In the genomic region with DNA sequence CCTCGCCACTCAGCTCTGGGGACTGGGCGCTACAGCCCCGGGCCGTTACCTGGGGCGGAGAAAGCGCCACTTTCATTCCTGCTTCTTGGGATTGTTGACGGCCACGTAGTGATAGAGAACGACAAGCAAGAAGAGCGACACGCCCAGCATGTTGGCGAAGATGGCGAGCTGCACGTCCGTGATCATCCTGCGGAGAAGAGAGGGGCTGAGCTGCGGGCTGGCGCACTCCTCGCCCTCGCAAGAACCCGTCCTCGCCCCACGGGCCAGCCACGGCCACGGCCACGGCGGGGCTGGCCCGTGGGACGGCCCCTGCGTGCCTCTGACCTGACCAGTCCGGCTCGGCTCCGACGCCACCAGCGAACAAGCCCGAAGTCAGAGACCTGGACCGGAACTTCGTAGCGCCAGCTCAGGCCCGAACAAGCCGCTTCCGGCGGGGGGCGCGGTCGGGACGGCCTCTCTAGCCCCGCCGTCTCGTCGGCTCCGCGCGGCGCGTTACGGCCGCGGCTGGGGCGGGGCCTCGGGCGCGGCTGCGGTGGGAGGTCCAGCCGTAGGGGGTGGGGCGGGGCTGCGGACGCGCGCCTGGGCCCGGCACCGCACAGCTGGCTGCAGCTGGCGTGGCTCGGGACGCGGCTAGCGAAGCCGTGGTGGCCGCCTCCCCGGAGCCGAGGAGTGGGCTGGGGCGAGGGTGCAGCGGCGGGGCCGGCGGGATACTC, we compare ENCODE assay signal across 1 cellular context.
TF ChIP-seq lines count a peak whose summit lies in the region.

TSS of gene OST4 (minus strand) at position 378 of the 713 bp plus-strand sequence.

TF ChIP-seq in K562, 482 proteins besides CTCF, POLR2A, EP300 and RAD21 (continued from another document and continues in another):
- TF ChIP-seq, protein P1, sequence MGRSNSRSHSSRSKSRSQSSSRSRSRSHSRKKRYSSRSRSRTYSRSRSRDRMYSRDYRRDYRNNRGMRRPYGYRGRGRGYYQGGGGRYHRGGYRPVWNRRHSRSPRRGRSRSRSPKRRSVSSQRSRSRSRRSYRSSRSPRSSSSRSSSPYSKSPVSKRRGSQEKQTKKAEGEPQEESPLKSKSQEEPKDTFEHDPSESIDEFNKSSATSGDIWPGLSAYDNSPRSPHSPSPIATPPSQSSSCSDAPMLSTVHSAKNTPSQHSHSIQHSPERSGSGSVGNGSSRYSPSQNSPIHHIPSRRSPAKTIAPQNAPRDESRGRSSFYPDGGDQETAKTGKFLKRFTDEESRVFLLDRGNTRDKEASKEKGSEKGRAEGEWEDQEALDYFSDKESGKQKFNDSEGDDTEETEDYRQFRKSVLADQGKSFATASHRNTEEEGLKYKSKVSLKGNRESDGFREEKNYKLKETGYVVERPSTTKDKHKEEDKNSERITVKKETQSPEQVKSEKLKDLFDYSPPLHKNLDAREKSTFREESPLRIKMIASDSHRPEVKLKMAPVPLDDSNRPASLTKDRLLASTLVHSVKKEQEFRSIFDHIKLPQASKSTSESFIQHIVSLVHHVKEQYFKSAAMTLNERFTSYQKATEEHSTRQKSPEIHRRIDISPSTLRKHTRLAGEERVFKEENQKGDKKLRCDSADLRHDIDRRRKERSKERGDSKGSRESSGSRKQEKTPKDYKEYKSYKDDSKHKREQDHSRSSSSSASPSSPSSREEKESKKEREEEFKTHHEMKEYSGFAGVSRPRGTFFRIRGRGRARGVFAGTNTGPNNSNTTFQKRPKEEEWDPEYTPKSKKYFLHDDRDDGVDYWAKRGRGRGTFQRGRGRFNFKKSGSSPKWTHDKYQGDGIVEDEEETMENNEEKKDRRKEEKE (IDR thresholded peaks at IDR 0.05; ENCODE audit: borderline replicate concordance in 1 of 2, control insufficient read depth in 1 of 2, low read depth in 2 of 2, low read length in 1 of 2): no peak; a peak in 1 of 4 replicates
- TF ChIP-seq KAT7 (CRISPR knock-in tag; IDR thresholded peaks at IDR 0.05; ENCODE audit: borderline replicate concordance) (no peak; the same call in 1 of the 2 replicates), SMARCB1 (IDR thresholded peaks at IDR 0.05; ENCODE audit: insufficient read length, low read depth) (no peak), DEAF1 (CRISPR knock-in tag; IDR thresholded peaks at IDR 0.05) (peak; percentile 54), CBFA2T2 (conservative IDR thresholded peaks at IDR 0.05) (no peak), HDAC8 (tag; IDR thresholded peaks at IDR 0.05) (no peak), ATF4 (CRISPR knock-in tag; IDR thresholded peaks at IDR 0.05) (no peak), MTA3 (IDR thresholded peaks at IDR 0.05; ENCODE audit: borderline replicate concordance) (peak; percentile 67), MECOM (CRISPR knock-in tag; IDR thresholded peaks at IDR 0.05) (no peak), ELF4 (CRISPR knock-in tag; IDR thresholded peaks at IDR 0.05) (no peak), HMG20B (CRISPR knock-in tag; IDR thresholded peaks at IDR 0.05) (no peak), ZBTB2 (IDR thresholded peaks at IDR 0.05) (no peak), TAF7 (tag; IDR thresholded peaks at IDR 0.05) (no peak), SREBF2 (CRISPR knock-in tag; IDR thresholded peaks at IDR 0.05) (no peak), FOXK1 (CRISPR knock-in tag; IDR thresholded peaks at IDR 0.05; ENCODE audit: borderline replicate concordance) (peak; percentile 50; the same call in 1 of the 2 replicates), ZBTB49 (CRISPR knock-in tag; IDR thresholded peaks at IDR 0.05; ENCODE audit: borderline replicate concordance) (no peak), GTF2F1 (IDR thresholded peaks at IDR 0.05; ENCODE audit: low read depth, low read length) (no peak), NCOA1 (IDR thresholded peaks at IDR 0.05; ENCODE audit: low read depth) (no peak), CCNT2 (IDR thresholded peaks at IDR 0.05; ENCODE audit: borderline replicate concordance, extremely low read depth, insufficient read length, low read depth, low read length) (no peak), XRCC3 (IDR thresholded peaks at IDR 0.05) (no peak), RCOR1 (IDR thresholded peaks at IDR 0.05; ENCODE audit: borderline replicate concordance in 1 of 2, low read depth in 2 of 2, low read length in 2 of 2) (peak in 1 of 2 experiments; percentile 45; a peak in 1 of 4 replicates), HIVEP1 (CRISPR knock-in tag; IDR thresholded peaks at IDR 0.05) (no peak), MAZ (CRISPR knock-in tag; conservative IDR thresholded peaks at IDR 0.05 in 1 of 2, IDR thresholded peaks at IDR 0.05 in 1 of 2) (peak; percentile 67 to 69; a peak in 3 of 4 replicates), ETV6 (IDR thresholded peaks at IDR 0.05; ENCODE audit: borderline replicate concordance in 1 of 2, low read depth in 2 of 2, low read length in 1 of 2) (no peak), ETV6 (CRISPR knock-in tag; IDR thresholded peaks at IDR 0.05; ENCODE audit: borderline replicate concordance) (no peak), MAFK (IDR thresholded peaks at IDR 0.05; ENCODE audit: low read length) (no peak), CEBPB (tag; IDR thresholded peaks at IDR 0.05) (no peak), SLC30A9 (CRISPR knock-in tag; IDR thresholded peaks at IDR 0.05) (no peak), JUN (IDR thresholded peaks at IDR 0.05; ENCODE audit: borderline replicate concordance, low read depth, low read length) (peak; percentile 28; the same call in 1 of the 2 replicates), JUN (CRISPR knock-in tag; IDR thresholded peaks at IDR 0.05; ENCODE audit: borderline replicate concordance) (no peak), ZC3H11A (IDR thresholded peaks at IDR 0.05; ENCODE audit: low read depth, low read length) (no peak), PHF8 (IDR thresholded peaks at IDR 0.05; ENCODE audit: borderline replicate concordance, low read length) (peak; percentile 97; the same call in 1 of the 2 replicates)
- TF ChIP-seq, protein P2, sequence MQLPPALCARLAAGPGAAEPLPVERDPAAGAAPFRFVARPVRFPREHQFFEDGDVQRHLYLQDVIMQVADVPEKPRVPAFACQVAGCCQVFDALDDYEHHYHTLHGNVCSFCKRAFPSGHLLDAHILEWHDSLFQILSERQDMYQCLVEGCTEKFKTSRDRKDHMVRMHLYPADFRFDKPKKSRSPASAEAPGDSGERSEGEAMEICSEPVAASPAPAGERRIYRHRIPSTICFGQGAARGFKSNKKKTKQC (CRISPR knock-in tag; IDR thresholded peaks at IDR 0.05): no peak
- TF ChIP-seq, protein P3, sequence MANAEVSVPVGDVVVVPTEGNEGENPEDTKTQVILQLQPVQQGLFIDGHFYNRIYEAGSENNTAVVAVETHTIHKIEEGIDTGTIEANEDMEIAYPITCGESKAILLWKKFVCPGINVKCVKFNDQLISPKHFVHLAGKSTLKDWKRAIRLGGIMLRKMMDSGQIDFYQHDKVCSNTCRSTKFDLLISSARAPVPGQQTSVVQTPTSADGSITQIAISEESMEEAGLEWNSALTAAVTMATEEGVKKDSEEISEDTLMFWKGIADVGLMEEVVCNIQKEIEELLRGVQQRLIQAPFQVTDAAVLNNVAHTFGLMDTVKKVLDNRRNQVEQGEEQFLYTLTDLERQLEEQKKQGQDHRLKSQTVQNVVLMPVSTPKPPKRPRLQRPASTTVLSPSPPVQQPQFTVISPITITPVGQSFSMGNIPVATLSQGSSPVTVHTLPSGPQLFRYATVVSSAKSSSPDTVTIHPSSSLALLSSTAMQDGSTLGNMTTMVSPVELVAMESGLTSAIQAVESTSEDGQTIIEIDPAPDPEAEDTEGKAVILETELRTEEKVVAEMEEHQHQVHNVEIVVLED (CRISPR knock-in tag; IDR thresholded peaks at IDR 0.05): peak; percentile 91
- TF ChIP-seq, protein P4, sequence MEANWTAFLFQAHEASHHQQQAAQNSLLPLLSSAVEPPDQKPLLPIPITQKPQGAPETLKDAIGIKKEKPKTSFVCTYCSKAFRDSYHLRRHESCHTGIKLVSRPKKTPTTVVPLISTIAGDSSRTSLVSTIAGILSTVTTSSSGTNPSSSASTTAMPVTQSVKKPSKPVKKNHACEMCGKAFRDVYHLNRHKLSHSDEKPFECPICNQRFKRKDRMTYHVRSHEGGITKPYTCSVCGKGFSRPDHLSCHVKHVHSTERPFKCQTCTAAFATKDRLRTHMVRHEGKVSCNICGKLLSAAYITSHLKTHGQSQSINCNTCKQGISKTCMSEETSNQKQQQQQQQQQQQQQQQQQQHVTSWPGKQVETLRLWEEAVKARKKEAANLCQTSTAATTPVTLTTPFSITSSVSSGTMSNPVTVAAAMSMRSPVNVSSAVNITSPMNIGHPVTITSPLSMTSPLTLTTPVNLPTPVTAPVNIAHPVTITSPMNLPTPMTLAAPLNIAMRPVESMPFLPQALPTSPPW (CRISPR knock-in tag; IDR thresholded peaks at IDR 0.05): peak; percentile 82
- TF ChIP-seq, protein P5, sequence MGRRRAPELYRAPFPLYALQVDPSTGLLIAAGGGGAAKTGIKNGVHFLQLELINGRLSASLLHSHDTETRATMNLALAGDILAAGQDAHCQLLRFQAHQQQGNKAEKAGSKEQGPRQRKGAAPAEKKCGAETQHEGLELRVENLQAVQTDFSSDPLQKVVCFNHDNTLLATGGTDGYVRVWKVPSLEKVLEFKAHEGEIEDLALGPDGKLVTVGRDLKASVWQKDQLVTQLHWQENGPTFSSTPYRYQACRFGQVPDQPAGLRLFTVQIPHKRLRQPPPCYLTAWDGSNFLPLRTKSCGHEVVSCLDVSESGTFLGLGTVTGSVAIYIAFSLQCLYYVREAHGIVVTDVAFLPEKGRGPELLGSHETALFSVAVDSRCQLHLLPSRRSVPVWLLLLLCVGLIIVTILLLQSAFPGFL (CRISPR knock-in tag; IDR thresholded peaks at IDR 0.05): no peak
- TF ChIP-seq, protein P6, sequence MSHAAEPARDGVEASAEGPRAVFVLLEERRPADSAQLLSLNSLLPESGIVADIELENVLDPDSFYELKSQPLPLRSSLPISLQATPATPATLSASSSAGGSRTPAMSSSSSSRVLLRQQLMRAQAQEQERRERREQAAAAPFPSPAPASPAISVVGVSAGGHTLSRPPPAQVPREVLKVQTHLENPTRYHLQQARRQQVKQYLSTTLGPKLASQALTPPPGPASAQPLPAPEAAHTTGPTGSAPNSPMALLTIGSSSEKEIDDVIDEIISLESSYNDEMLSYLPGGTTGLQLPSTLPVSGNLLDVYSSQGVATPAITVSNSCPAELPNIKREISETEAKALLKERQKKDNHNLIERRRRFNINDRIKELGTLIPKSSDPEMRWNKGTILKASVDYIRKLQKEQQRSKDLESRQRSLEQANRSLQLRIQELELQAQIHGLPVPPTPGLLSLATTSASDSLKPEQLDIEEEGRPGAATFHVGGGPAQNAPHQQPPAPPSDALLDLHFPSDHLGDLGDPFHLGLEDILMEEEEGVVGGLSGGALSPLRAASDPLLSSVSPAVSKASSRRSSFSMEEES (CRISPR knock-in tag; IDR thresholded peaks at IDR 0.05): no peak
- TF ChIP-seq, protein P7, sequence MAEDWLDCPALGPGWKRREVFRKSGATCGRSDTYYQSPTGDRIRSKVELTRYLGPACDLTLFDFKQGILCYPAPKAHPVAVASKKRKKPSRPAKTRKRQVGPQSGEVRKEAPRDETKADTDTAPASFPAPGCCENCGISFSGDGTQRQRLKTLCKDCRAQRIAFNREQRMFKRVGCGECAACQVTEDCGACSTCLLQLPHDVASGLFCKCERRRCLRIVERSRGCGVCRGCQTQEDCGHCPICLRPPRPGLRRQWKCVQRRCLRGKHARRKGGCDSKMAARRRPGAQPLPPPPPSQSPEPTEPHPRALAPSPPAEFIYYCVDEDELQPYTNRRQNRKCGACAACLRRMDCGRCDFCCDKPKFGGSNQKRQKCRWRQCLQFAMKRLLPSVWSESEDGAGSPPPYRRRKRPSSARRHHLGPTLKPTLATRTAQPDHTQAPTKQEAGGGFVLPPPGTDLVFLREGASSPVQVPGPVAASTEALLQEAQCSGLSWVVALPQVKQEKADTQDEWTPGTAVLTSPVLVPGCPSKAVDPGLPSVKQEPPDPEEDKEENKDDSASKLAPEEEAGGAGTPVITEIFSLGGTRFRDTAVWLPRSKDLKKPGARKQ (CRISPR knock-in tag; IDR thresholded peaks at IDR 0.05): no peak
